In the genomic region with DNA sequence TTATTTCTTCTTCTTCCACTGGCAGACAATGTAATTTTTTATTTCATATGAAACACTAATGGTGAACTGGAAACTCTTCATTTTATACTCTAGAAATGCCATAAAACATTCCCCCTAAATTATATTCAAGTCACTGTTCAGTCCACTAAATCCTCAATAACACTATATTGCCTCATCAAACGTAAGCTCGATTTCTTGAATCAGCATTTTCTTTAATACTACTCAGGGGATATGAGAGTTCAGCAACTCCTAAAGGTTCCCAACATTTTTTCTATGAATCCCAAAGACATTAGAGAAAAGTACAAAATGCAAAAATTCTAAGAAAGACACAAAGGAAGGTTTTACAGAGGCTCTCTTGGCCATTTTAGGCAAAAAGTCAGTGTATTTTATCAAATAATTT, we compare ENCODE assay signal across 9 cellular contexts.
"Had no signal": no experiment of that assay in that cellular context is flagged by ENCODE, and none has a peak within 500 bp of the region (broad histone marks: within the 10 kb centered on the region; RNA-seq: fewer than 3 reads in every experiment).

No MANE protein-coding gene starts in this region.

- H3K4me3 Mint-ChIP-seq: HFFc6 had no signal

- ATAC-seq: HCT116 had no signal

- H3K9me3 ChIP-seq: HAP-1 had no signal

- H3K36me3 ChIP-seq: HAP-1 had no signal

- H3K9ac ChIP-seq: GM23248 had no signal

- DNase-seq: GM23248, GOT3, H7, HFFc6, IMR-90, KBM-7 had no signal

- H2AFZ ChIP-seq: GM23248 had no signal

- H3K9me3 Mint-ChIP-seq: HFFc6 had no signal

- H3K27ac ChIP-seq: GM23248, HL-60 had no signal

- H3K4me3 ChIP-seq: GM23248, HAP-1 had no signal

- H3K27ac Mint-ChIP-seq: HFFc6 had no signal
